Comparison of ENCODE assay signal across 1 cellular context in the genomic region with DNA sequence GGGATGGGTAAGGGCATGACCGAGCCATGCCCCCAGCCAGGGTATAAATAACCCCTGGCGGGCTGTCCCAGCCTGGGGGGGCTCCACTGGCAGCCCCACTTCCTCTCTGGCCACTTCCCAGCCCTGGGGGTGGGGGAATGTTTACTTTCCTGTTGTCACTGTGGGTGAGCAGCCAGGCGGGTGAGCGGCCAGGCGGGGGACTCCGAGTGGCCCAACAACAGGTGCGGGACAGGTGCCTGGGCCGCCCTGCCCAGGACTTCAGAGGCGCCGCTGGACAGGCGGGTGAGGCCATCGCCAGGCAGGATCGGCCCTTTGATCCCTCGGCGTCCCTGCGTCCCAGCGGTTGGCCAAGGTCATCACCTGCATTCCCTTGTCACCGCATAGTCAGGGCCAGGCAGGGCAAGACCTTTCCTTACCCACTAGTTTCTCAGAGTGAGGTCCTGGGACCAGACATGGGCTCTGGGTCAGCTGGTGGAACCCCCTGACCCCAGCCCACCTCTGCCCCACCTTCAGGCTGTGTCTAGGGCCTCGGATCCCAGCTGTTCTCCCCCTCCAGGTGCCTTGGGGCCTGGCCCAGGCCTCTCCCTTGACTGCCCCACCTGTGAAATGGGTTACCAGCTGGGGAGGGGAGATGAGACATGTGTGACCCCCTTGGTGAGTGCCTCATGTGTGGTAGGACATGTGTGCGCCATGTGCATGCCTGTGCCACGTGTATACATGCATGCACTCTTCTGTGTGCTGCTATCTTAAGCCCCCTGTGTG.
A peak's percentile ranks its signal among the peaks of the same experiment; 100 is the strongest.
TF ChIP-seq lines count a peak whose summit lies in the region.

No MANE protein-coding gene starts in this region.

TF ChIP-seq in HepG2, 621 proteins besides CTCF, POLR2A, EP300 and RAD21 (continued from another document and continues in another):
- TF ChIP-seq, protein P1, sequence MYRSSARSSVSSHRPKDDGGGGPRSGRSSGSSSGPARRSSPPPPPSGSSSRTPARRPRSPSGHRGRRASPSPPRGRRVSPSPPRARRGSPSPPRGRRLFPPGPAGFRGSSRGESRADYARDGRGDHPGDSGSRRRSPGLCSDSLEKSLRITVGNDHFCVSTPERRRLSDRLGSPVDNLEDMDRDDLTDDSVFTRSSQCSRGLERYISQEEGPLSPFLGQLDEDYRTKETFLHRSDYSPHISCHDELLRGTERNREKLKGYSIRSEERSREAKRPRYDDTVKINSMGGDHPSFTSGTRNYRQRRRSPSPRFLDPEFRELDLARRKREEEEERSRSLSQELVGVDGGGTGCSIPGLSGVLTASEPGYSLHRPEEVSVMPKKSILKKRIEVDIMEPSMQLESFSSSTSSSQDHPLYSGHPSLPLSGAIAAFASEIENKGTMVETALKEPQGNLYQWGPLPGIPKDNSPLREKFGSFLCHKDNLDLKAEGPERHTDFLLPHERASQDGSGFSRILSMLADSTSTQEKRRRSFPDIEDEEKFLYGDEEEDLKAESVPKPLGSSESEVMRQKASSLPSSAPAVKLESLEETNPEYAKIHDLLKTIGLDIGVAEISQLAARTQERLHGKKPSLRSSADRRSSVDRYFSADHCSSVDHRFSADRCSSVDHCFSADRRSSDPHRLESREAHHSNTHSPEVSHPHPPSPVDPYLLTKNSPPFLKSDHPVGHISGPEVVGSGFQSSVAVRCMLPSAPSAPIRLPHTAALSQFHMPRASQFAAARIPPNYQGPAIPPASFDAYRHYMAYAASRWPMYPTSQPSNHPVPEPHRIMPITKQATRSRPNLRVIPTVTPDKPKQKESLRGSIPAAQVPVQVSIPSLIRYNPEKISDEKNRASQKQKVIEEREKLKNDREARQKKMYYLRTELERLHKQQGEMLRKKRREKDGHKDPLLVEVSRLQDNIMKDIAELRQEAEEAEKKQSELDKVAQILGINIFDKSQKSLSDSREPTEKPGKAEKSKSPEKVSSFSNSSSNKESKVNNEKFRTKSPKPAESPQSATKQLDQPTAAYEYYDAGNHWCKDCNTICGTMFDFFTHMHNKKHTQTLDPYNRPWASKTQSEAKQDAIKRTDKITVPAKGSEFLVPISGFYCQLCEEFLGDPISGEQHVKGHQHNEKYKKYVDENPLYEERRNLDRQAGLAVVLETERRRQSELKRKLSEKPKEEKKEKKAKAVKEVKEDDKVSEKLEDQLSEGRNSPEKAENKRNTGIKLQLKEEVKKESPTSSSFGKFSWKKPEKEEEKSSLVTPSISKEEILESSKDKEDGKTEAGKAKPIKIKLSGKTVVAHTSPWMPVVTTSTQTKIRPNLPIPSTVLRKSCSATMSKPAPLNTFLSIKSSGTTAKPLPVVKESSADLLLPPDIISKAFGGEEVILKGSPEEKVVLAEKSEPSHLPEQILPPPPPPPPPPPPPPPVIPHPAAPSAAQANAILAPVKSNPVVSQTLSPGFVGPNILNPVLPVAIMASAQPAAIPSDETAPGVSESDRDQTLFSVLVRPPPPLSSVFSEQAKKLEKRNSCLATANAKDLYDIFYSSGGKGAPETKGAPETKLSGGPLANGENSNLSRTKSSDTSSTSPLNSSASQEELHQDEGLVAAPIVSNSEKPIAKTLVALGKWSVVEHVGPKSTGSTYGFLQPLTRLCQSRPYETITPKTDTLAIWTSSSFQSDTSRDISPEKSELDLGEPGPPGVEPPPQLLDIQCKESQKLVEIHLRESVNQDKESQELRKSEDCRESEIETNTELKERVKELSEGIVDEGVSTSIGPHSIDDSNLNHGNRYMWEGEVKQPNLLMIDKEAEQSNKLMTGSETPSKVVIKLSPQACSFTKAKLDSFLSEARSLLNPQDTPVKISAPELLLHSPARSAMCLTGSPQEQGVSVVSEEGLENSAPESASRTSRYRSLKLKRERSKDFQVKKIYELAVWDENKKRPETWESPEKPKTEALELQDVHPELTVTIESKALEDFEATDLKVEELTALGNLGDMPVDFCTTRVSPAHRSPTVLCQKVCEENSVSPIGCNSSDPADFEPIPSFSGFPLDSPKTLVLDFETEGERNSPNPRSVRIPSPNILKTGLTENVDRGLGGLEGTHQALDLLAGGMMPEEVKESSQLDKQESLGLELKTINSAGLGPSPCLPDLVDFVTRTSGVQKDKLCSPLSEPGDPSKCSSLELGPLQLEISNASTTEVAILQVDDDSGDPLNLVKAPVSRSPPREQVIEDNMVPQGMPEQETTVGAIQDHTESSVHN (CRISPR knock-in tag; IDR thresholded peaks at IDR 0.05), result no peak; the same call in none of the 2 replicates
- no peak for TF ChIP-seq HNRNPUL1 (IDR thresholded peaks at IDR 0.05; ENCODE audit: low read depth, low read length)
- peak; percentile 99 for TF ChIP-seq ERF (CRISPR knock-in tag; IDR thresholded peaks at IDR 0.05)
- no peak for TF ChIP-seq ZNF678 (CRISPR knock-in tag; IDR thresholded peaks at IDR 0.05)
- TF ChIP-seq SKI (IDR thresholded peaks at IDR 0.05; ENCODE audit: partially characterized antibody), result peak; percentile 98
- peak; percentile 77 for TF ChIP-seq CEBPB (IDR thresholded peaks at IDR 0.05; ENCODE audit: borderline replicate concordance, low read depth, low read length)
- TF ChIP-seq, protein P2, sequence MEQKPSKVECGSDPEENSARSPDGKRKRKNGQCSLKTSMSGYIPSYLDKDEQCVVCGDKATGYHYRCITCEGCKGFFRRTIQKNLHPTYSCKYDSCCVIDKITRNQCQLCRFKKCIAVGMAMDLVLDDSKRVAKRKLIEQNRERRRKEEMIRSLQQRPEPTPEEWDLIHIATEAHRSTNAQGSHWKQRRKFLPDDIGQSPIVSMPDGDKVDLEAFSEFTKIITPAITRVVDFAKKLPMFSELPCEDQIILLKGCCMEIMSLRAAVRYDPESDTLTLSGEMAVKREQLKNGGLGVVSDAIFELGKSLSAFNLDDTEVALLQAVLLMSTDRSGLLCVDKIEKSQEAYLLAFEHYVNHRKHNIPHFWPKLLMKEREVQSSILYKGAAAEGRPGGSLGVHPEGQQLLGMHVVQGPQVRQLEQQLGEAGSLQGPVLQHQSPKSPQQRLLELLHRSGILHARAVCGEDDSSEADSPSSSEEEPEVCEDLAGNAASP (CRISPR knock-in tag; IDR thresholded peaks at IDR 0.05; ENCODE audit: borderline replicate concordance), result peak; percentile 99
- TF ChIP-seq ZSCAN9 (CRISPR knock-in tag; IDR thresholded peaks at IDR 0.05; ENCODE audit: borderline replicate concordance), result peak; percentile 90; the same call in 1 of the 2 replicates
- TF ChIP-seq ZNF253 (CRISPR knock-in tag; IDR thresholded peaks at IDR 0.05; ENCODE audit: borderline replicate concordance), result no peak
- no peak for TF ChIP-seq MAFF (IDR thresholded peaks at IDR 0.05; ENCODE audit: low read depth, low read length)
- no peak for TF ChIP-seq RFX1 (IDR thresholded peaks at IDR 0.05)
- peak; percentile 95 for TF ChIP-seq ZIK1 (CRISPR knock-in tag; IDR thresholded peaks at IDR 0.05; ENCODE audit: borderline replicate concordance, low read depth)
- no peak for TF ChIP-seq NFE2L2 (IDR thresholded peaks at IDR 0.05; ENCODE audit: low read length)
- TF ChIP-seq, protein P3, sequence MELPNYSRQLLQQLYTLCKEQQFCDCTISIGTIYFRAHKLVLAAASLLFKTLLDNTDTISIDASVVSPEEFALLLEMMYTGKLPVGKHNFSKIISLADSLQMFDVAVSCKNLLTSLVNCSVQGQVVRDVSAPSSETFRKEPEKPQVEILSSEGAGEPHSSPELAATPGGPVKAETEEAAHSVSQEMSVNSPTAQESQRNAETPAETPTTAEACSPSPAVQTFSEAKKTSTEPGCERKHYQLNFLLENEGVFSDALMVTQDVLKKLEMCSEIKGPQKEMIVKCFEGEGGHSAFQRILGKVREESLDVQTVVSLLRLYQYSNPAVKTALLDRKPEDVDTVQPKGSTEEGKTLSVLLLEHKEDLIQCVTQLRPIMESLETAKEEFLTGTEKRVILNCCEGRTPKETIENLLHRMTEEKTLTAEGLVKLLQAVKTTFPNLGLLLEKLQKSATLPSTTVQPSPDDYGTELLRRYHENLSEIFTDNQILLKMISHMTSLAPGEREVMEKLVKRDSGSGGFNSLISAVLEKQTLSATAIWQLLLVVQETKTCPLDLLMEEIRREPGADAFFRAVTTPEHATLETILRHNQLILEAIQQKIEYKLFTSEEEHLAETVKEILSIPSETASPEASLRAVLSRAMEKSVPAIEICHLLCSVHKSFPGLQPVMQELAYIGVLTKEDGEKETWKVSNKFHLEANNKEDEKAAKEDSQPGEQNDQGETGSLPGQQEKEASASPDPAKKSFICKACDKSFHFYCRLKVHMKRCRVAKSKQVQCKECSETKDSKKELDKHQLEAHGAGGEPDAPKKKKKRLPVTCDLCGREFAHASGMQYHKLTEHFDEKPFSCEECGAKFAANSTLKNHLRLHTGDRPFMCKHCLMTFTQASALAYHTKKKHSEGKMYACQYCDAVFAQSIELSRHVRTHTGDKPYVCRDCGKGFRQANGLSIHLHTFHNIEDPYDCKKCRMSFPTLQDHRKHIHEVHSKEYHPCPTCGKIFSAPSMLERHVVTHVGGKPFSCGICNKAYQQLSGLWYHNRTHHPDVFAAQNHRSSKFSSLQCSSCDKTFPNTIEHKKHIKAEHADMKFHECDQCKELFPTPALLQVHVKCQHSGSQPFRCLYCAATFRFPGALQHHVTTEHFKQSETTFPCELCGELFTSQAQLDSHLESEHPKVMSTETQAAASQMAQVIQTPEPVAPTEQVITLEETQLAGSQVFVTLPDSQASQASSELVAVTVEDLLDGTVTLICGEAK (IDR thresholded peaks at IDR 0.05), result no peak
- TF ChIP-seq, protein P3 (CRISPR knock-in tag; IDR thresholded peaks at IDR 0.05), result peak; percentile 85
- no peak for TF ChIP-seq DNMT3B (CRISPR knock-in tag; conservative IDR thresholded peaks at IDR 0.05)
- TF ChIP-seq POLR2AphosphoS5 (IDR thresholded peaks at IDR 0.05; ENCODE audit: low read depth, low read length), result no peak
- TF ChIP-seq ZNF879 (CRISPR knock-in tag; IDR thresholded peaks at IDR 0.05), result no peak
- no peak for TF ChIP-seq PLRG1 (conservative IDR thresholded peaks at IDR 0.05)
- peak; percentile 67 for TF ChIP-seq PHF8 (CRISPR knock-in tag; IDR thresholded peaks at IDR 0.05)
- peak; percentile 75; the same call in 1 of the 2 replicates for TF ChIP-seq MXD4 (CRISPR knock-in tag; IDR thresholded peaks at IDR 0.05)
- TF ChIP-seq, protein P4, sequence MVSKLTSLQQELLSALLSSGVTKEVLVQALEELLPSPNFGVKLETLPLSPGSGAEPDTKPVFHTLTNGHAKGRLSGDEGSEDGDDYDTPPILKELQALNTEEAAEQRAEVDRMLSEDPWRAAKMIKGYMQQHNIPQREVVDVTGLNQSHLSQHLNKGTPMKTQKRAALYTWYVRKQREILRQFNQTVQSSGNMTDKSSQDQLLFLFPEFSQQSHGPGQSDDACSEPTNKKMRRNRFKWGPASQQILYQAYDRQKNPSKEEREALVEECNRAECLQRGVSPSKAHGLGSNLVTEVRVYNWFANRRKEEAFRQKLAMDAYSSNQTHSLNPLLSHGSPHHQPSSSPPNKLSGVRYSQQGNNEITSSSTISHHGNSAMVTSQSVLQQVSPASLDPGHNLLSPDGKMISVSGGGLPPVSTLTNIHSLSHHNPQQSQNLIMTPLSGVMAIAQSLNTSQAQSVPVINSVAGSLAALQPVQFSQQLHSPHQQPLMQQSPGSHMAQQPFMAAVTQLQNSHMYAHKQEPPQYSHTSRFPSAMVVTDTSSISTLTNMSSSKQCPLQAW (CRISPR knock-in tag; IDR thresholded peaks at IDR 0.05), result peak; percentile 99
- TF ChIP-seq GTF3A (CRISPR knock-in tag; conservative IDR thresholded peaks at IDR 0.05), result peak; percentile 84; the same call in 1 of the 2 replicates
- peak; percentile 91 for TF ChIP-seq PPARG (CRISPR knock-in tag; conservative IDR thresholded peaks at IDR 0.05)
- no peak for TF ChIP-seq FIP1L1 (IDR thresholded peaks at IDR 0.05; ENCODE audit: borderline replicate concordance, insufficient read depth, low read depth, low read length)
- TF ChIP-seq MZF1 (CRISPR knock-in tag; IDR thresholded peaks at IDR 0.05; ENCODE audit: borderline replicate concordance), result no peak
- TF ChIP-seq HMGA1 (CRISPR knock-in tag; conservative IDR thresholded peaks at IDR 0.05), result no peak
- peak; percentile 54; the same call in 1 of the 2 replicates for TF ChIP-seq PHF20 (CRISPR knock-in tag; IDR thresholded peaks at IDR 0.05)
- peak; percentile 98 for TF ChIP-seq ZNF629 (CRISPR knock-in tag; conservative IDR thresholded peaks at IDR 0.05)
- TF ChIP-seq, protein P5, sequence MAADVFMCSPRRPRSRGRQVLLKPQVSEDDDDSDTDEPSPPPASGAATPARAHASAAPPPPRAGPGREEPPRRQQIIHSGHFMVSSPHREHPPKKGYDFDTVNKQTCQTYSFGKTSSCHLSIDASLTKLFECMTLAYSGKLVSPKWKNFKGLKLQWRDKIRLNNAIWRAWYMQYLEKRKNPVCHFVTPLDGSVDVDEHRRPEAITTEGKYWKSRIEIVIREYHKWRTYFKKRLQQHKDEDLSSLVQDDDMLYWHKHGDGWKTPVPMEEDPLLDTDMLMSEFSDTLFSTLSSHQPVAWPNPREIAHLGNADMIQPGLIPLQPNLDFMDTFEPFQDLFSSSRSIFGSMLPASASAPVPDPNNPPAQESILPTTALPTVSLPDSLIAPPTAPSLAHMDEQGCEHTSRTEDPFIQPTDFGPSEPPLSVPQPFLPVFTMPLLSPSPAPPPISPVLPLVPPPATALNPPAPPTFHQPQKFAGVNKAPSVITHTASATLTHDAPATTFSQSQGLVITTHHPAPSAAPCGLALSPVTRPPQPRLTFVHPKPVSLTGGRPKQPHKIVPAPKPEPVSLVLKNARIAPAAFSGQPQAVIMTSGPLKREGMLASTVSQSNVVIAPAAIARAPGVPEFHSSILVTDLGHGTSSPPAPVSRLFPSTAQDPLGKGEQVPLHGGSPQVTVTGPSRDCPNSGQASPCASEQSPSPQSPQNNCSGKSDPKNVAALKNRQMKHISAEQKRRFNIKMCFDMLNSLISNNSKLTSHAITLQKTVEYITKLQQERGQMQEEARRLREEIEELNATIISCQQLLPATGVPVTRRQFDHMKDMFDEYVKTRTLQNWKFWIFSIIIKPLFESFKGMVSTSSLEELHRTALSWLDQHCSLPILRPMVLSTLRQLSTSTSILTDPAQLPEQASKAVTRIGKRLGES (CRISPR knock-in tag; IDR thresholded peaks at IDR 0.05; ENCODE audit: borderline replicate concordance), result no peak; the same call in 1 of the 2 replicates
- peak; percentile 66 for TF ChIP-seq ZNF12 (CRISPR knock-in tag; IDR thresholded peaks at IDR 0.05)
